In genomic region chr22:38792833-38793232, GRCh38 we compare ENCODE assay signal across 10 cellular contexts. TPM values are rescaled to one million over a fixed set of nuclear protein-coding genes. Genes with fewer than 3 reads are reported as not detected.
DNase-seq lines count a peak whose midpoint lies in the region; ATAC-seq, FAIRE-seq and TF ChIP-seq lines count a peak whose summit lies in the region.
"Had no signal": no experiment of that assay in that cellular context is flagged by ENCODE, and none has a peak within 500 bp of the region (broad histone marks: within the 10 kb centered on the region; RNA-seq: fewer than 3 reads in every experiment).

No MANE protein-coding gene starts in this region.

- peaks cover 32% of the 10 kb centered on the region for H3K27me3 Mint-ChIP-seq in type B pancreatic cell

- no peak for DNase-seq in heart left ventricle
- no peak for DNase-seq in left cardiac atrium
- DNase-seq in activated naive CD4-positive, alpha-beta T cell treated with anti-CD3 and anti-CD28 coated beads, Interleukin-2, amount 50 U/mL, for 72 hours (ENCODE audit: low spot score in 2 of 2) = peak in 1 of 2 donors; percentile 15
- no peak for DNase-seq in keratinocyte (ENCODE audit: low read depth, low spot score)
- no peak for DNase-seq in type B pancreatic cell (ENCODE audit: extremely low spot score, unreplicated experiment)
- no peak for DNase-seq in middle frontal gyrus (ENCODE audit: extremely low spot score, low spot score)
- DNase-seq in GM19239 (ENCODE audit: insufficient read length, low spot score) = no peak
- no peak for DNase-seq in upper lobe of left lung
- DNase-seq: activated effector memory CD4-positive, alpha-beta T cell treated with Interleukin-2 at 50 U/mL for 16 hours had no signal

- H4K20me1 ChIP-seq in keratinocyte (ENCODE audit: control insufficient read depth, extremely low read depth, insufficient read depth, low read length) = no peaks in the 10 kb centered on the region

- ATAC-seq in heart left ventricle (no peak), left cardiac atrium (no peak), upper lobe of left lung (ENCODE audit: low FRiP score in 2 of 2) (no peak)
- peak in 1 of 2 donors; percentile 30 for ATAC-seq in activated naive CD4-positive, alpha-beta T cell treated with anti-CD3 and anti-CD28 coated beads, Interleukin-2, amount 50 U/mL, for 72 hours

- peak overlapping the region in 9 of 12 donors; percentile 65 to 94 (median 88) for H3K4me3 ChIP-seq in heart left ventricle
- H3K4me3 ChIP-seq in keratinocyte (ENCODE audit: control insufficient read depth in 2 of 3, extremely low read depth in 1 of 3, insufficient read depth in 2 of 3, low read depth in 1 of 3, low read length in 3 of 3) = peak overlapping the region; percentile 64 to 75 (median 73)
- H3K4me3 ChIP-seq in upper lobe of left lung = peak overlapping the region in 2 of 4 donors; percentile 70 to 96

- H3K27ac Mint-ChIP-seq in activated naive CD4-positive, alpha-beta T cell treated with anti-CD3 and anti-CD28 coated beads, Interleukin-2, amount 50 U/mL, for 72 hours = peak overlapping the region; percentile 93 to 99
- peak overlapping the region; percentile 75 for H3K27ac Mint-ChIP-seq in type B pancreatic cell

- H3K4me1 ChIP-seq in heart left ventricle (peaks cover 3 to 36% (median 27%) of the 10 kb centered on the region in 12 donors), keratinocyte (ENCODE audit: control insufficient read depth, extremely low read depth, insufficient read depth, low read length) (peaks cover 15% of the 10 kb centered on the region), upper lobe of left lung (peaks cover 14 to 27% (median 16%) of the 10 kb centered on the region in 4 donors)

- H3K4me2 ChIP-seq in keratinocyte (ENCODE audit: control insufficient read depth, extremely low read depth, insufficient read depth, low read depth, low read length) = peak overlapping the region; percentile 98

- no peaks in the 10 kb centered on the region for H3K9me1 ChIP-seq in keratinocyte (ENCODE audit: control insufficient read depth, extremely low read depth, insufficient read depth, low read length)

- 60 to 65% (median 63%) methylated on average over 4 of the region's 4 CpGs for WGBS in heart left ventricle, 4 donors
- 72 to 73% methylated on average over 4 of the region's 4 CpGs for WGBS in upper lobe of left lung, 2 donors

- H3K4me3 Mint-ChIP-seq in type B pancreatic cell = peak overlapping the region; percentile 94

- H3K4me1 Mint-ChIP-seq in type B pancreatic cell (ENCODE audit: unreplicated experiment) = peaks cover 15% of the 10 kb centered on the region

- intact Hi-C loops in heart left ventricle (cut with DNase I) = loop anchor here in 2 of 10 donors (5.0 to 10.0 kb wide), 2 partner anchors 52 to 74 kb away; partner anchors contain the start of gene NPTXR (in 1 of the 2)
- intact Hi-C loops in left cardiac atrium (cut with DNase I) = no loop called here

- H3K9me3 ChIP-seq in heart left ventricle = no peaks in the 10 kb centered on the region
- no peaks in the 10 kb centered on the region for H3K9me3 ChIP-seq in keratinocyte (ENCODE audit: control insufficient read depth, low read depth, low read length)
- no peaks in the 10 kb centered on the region for H3K9me3 ChIP-seq in upper lobe of left lung

- TF ChIP-seq CTCF in heart left ventricle (IDR thresholded peaks at IDR 0.05) (no peak), keratinocyte (optimal IDR thresholded peaks at IDR 0.05 in 1 of 3, IDR thresholded peaks at IDR 0.05 in 1 of 3, conservative IDR thresholded peaks at IDR 0.05 in 1 of 3; ENCODE audit: extremely low read depth in 1 of 3, insufficient read depth in 2 of 3, low read length in 3 of 3) (no peak), type B pancreatic cell (conservative IDR thresholded peaks at IDR 0.05) (no peak), upper lobe of left lung (IDR thresholded peaks at IDR 0.05) (no peak)

- H3K9me3 Mint-ChIP-seq in activated naive CD4-positive, alpha-beta T cell treated with anti-CD3 and anti-CD28 coated beads, Interleukin-2, amount 50 U/mL, for 72 hours = no peaks in the 10 kb centered on the region
- H3K9me3 Mint-ChIP-seq in type B pancreatic cell = no peaks in the 10 kb centered on the region

- TF ChIP-seq POLR2A in heart left ventricle (IDR thresholded peaks at IDR 0.05) = no peak
- no peak for TF ChIP-seq POLR2A in upper lobe of left lung (IDR thresholded peaks at IDR 0.05)

- no peak for FAIRE-seq in keratinocyte (lab: Jason Lieb, UNC)
- no peak for FAIRE-seq in GM19239 (lab: Jason Lieb, UNC)
- FAIRE-seq: HTR-8/SVneo had no signal

- no peak overlapping the region for H2AFZ ChIP-seq in keratinocyte (ENCODE audit: control insufficient read depth, low read length)

- no peak for TF ChIP-seq EP300 in upper lobe of left lung (IDR thresholded peaks at IDR 0.05)

- dilution Hi-C loops in keratinocyte (cut with MboI; ENCODE audit: extremely low pct_ligation_motif_present, low sequenced_read_pairs) = no loop called here

- H3K79me2 ChIP-seq in keratinocyte (ENCODE audit: control insufficient read depth, insufficient read depth, low read length) = no peaks in the 10 kb centered on the region

- H3K27me3 ChIP-seq in heart left ventricle = no peaks in the 10 kb centered on the region
- H3K27me3 ChIP-seq in keratinocyte (ENCODE audit: control insufficient read depth, extremely low read depth, insufficient read depth, low read length) = no peaks in the 10 kb centered on the region
- no peaks in the 10 kb centered on the region for H3K27me3 ChIP-seq in upper lobe of left lung

- H3K9ac ChIP-seq in keratinocyte (ENCODE audit: control insufficient read depth, extremely low read depth, insufficient read depth, low read length) = peak overlapping the region; percentile 78

- H3K36me3 Mint-ChIP-seq in activated naive CD4-positive, alpha-beta T cell treated with anti-CD3 and anti-CD28 coated beads, Interleukin-2, amount 50 U/mL, for 72 hours = no peaks in the 10 kb centered on the region
- H3K36me3 Mint-ChIP-seq in type B pancreatic cell = no peaks in the 10 kb centered on the region

- peak overlapping the region in 10 of 12 donors; percentile 79 to 93 (median 86) for H3K27ac ChIP-seq in heart left ventricle
- H3K27ac ChIP-seq in keratinocyte (ENCODE audit: control insufficient read depth, insufficient read depth, low read length) = peak overlapping the region; percentile 82
- H3K27ac ChIP-seq in upper lobe of left lung = peak overlapping the region in 2 of 4 donors; percentile 85 to 88

- H3K36me3 ChIP-seq in heart left ventricle = peaks cover 0 to 18% (median 10%) of the 10 kb centered on the region in 9 donors
- peaks cover 0 to 4% of the 10 kb centered on the region in 2 experiments for H3K36me3 ChIP-seq in keratinocyte (ENCODE audit: control insufficient read depth in 2 of 2, extremely low read depth in 1 of 2, insufficient read depth in 2 of 2, low read length in 2 of 2)
- H3K36me3 ChIP-seq in upper lobe of left lung = peaks cover 0 to 12% (median 9%) of the 10 kb centered on the region in 4 donors

RNA-seq across cellular contexts. Expression of gene DNAL4, which starts 1.1 kb away (rescaled TPM):
- total RNA-seq in heart left ventricle (10 to 100 TPM in 5 of 9 donors, 1 to 10 TPM in 4; 8.2 to 16.4 (median 10.4) TPM), left cardiac atrium (10 to 100 TPM in 1 of 2 donors, 1 to 10 TPM in 1; 8.8 to 10.8 TPM), type B pancreatic cell (ENCODE audit: low replicate concordance) (23.9 and 31.5 TPM in 2 replicates), upper lobe of left lung (10 to 100 TPM; 14.7 to 23.7 (median 20.2) TPM)
- polyA plus RNA-seq in heart left ventricle (10 to 100 TPM in 1 of 2 donors, 1 to 10 TPM in 1; 7.9 to 14.9 TPM), keratinocyte (11.4 to 17.4 TPM (median 14.9 TPM) in 3 replicates)
- total RNA-seq in activated naive CD4-positive, alpha-beta T cell treated with anti-CD3 and anti-CD28 coated beads, Interleukin-2, amount 50 U/mL, for 72 hours = 1 to 10 TPM; 5.2 to 7.8 TPM
- polyA plus RNA-seq in keratinocyte (2011; ENCODE audit: low read depth) = 14.3 TPM
- 14.3 and 21.3 TPM in 2 replicates for polyA plus RNA-seq in keratinocyte (2011; cell fraction: cytosol; rRNA removed)
- polyA plus RNA-seq in keratinocyte (2011; cell fraction: nucleus; rRNA removed) = 9.4 and 11.6 TPM in 2 replicates
- polyA plus RNA-seq in keratinocyte (2012; ENCODE audit: low replicate concordance) = 10.7 and 18.9 TPM in 2 replicates
- 8.9 to 16.1 TPM (median 13.1 TPM) in 3 replicates for polyA minus RNA-seq in keratinocyte
- polyA minus RNA-seq in keratinocyte (2011; cell fraction: cytosol; rRNA and poly(A)+ RNA removed) = 13.8 TPM
- polyA minus RNA-seq in keratinocyte (2011; cell fraction: nucleus; rRNA and poly(A)+ RNA removed) = 3.3 and 3.6 TPM in 2 replicates

RNA-seq across cellular contexts. Expression of gene SUN2, which starts 37.0 kb away (rescaled TPM):
- total RNA-seq in heart left ventricle = 100 to 1,000 TPM in 6 of 9 donors, 10 to 100 TPM in 3; 75.2 to 405 (median 125) TPM
- polyA plus RNA-seq in heart left ventricle = 100 to 1,000 TPM in 1 of 2 donors, 10 to 100 TPM in 1; 41.3 to 203 TPM
- total RNA-seq in left cardiac atrium = 100 to 1,000 TPM; 109 to 133 TPM
- 100 to 1,000 TPM; 142 to 241 TPM for total RNA-seq in activated naive CD4-positive, alpha-beta T cell treated with anti-CD3 and anti-CD28 coated beads, Interleukin-2, amount 50 U/mL, for 72 hours
- polyA plus RNA-seq in keratinocyte = 15.9 to 23.2 TPM (median 21.9 TPM) in 3 replicates
- 27.4 TPM for polyA plus RNA-seq in keratinocyte (2011; ENCODE audit: low read depth)
- 4.7 and 7.9 TPM in 2 replicates for polyA plus RNA-seq in keratinocyte (2011; cell fraction: cytosol; rRNA removed)
- polyA plus RNA-seq in keratinocyte (2011; cell fraction: nucleus; rRNA removed) = 40.0 and 46.0 TPM in 2 replicates
- polyA plus RNA-seq in keratinocyte (2012; ENCODE audit: low replicate concordance) = 22.5 and 30.2 TPM in 2 replicates
- 34.9 to 94.3 TPM (median 45.6 TPM) in 3 replicates for polyA minus RNA-seq in keratinocyte
- polyA minus RNA-seq in keratinocyte (2011; cell fraction: cytosol; rRNA and poly(A)+ RNA removed) = 35.5 TPM
- 72.8 and 78.4 TPM in 2 replicates for polyA minus RNA-seq in keratinocyte (2011; cell fraction: nucleus; rRNA and poly(A)+ RNA removed)
- 43.5 and 70.5 TPM in 2 replicates for total RNA-seq in type B pancreatic cell (ENCODE audit: low replicate concordance)
- total RNA-seq in upper lobe of left lung = 100 to 1,000 TPM; 191 to 436 (median 275) TPM

RNA-seq across cellular contexts. Expression of gene NPTXR, which starts 51.0 kb away (rescaled TPM):
- total RNA-seq in heart left ventricle (10 to 100 TPM; 15.4 to 34.0 (median 20.7) TPM), left cardiac atrium (10 to 100 TPM; 26.9 to 30.8 TPM), type B pancreatic cell (ENCODE audit: low replicate concordance) (5.9 and 6.9 TPM in 2 replicates), upper lobe of left lung (1 to 10 TPM in 5 of 6 donors, not detected in 1; 1.4 to 6.6 (median 3.0) TPM)
- polyA plus RNA-seq in heart left ventricle (10 to 100 TPM; 18.8 to 19.1 TPM), keratinocyte (0.03 to 0.14 TPM (median 0.09 TPM) in 3 replicates)
- 1 to 10 TPM in 1 of 2 donors, under 1 TPM in 1; 0.75 to 1.1 TPM for total RNA-seq in activated naive CD4-positive, alpha-beta T cell treated with anti-CD3 and anti-CD28 coated beads, Interleukin-2, amount 50 U/mL, for 72 hours
- not detected for polyA plus RNA-seq in keratinocyte (2011; ENCODE audit: low read depth)
- polyA plus RNA-seq in keratinocyte (2011; cell fraction: cytosol; rRNA removed) = 0.05 and 0.14 TPM in 2 replicates
- polyA plus RNA-seq in keratinocyte (2011; cell fraction: nucleus; rRNA removed) = 0.42 and 0.67 TPM in 2 replicates
- polyA plus RNA-seq in keratinocyte (2012; ENCODE audit: low replicate concordance) = 0.08 and 0.09 TPM in 2 replicates
- 0.07 to 0.13 TPM in 2 of 3 replicates, not detected in the other for polyA minus RNA-seq in keratinocyte
- polyA minus RNA-seq in keratinocyte (2011; cell fraction: cytosol; rRNA and poly(A)+ RNA removed) = 0.58 TPM
- polyA minus RNA-seq in keratinocyte (2011; cell fraction: nucleus; rRNA and poly(A)+ RNA removed) = 0.21 and 0.85 TPM in 2 replicates
